Comparison of ENCODE assay signal across 8 cellular contexts in the genomic region with DNA sequence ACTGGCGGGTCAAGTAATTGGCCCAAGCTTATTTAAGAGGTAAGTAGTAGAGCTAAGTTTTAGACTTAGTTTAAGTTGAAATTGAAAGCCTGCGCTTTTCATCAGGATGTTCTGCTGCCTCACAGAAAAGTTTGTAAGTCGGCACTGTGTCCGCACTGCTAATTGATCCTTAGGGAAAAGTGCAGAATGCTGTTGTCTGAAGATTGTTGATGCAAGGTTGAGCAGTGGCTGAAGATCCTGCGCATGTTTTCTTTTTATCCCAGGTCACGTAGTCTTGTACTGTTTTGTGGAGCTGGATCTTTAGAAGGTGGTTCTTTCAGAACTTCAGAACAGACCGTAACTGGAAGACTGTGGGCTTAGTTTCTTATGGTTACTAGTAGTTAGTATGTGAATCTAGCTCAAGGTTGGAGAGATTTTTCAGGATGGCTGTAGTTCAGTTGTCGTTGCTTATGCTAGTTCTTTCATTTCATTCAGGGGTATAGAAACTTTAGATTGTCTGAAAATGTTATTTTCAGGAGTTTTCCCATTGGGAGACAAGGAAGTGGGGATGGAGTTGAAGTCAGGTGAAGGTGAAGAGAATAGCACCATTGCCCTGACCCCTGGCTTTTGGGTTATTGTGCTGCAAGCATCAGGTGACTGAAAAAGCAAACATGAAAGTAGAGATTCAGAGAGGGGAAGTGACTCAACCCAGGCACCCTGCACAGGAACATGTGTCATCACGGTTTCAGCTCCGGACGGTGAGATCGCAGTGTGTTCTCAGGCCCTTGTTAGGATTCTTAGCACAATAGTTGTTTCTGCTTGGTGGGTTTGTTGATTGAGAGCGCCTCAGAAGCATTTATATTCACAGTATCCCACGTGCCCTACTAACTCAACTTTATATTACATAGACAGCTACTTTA. TPM values are rescaled to one million over a fixed set of nuclear protein-coding genes. Genes with fewer than 3 reads are reported as not detected.
DNase-seq lines count a peak whose midpoint lies in the region; ATAC-seq, FAIRE-seq and TF ChIP-seq lines count a peak whose summit lies in the region.

No MANE protein-coding gene starts in this region.

- H3K27me3 Mint-ChIP-seq in T-helper 17 cell, result no peaks in the 10 kb centered on the region
- H3K27me3 Mint-ChIP-seq in astrocyte (ENCODE audit: low read depth, unreplicated experiment), result no peaks in the 10 kb centered on the region

- H3K27ac Mint-ChIP-seq in T-helper 17 cell, result peak overlapping the region; percentile 95
- H3K27ac Mint-ChIP-seq in astrocyte (ENCODE audit: unreplicated experiment), result peak overlapping the region; percentile 1

- H3K27ac ChIP-seq in DOHH2 (ENCODE audit: low read depth, low read length) (peak overlapping the region; percentile 82), astrocyte (ENCODE audit: low read depth, low read length) (peak overlapping the region; percentile 82), kidney (ENCODE audit: low read depth in 2 of 2, low read length in 2 of 2) (peak overlapping the region in 1 of 2 donors; percentile 45)

- ATAC-seq in GM21526 (IDR thresholded peaks at IDR 0.05; ENCODE audit: low FRiP score, unreplicated experiment) (peak; percentile 96), T-helper 17 cell (peak; percentile 97)

- peaks cover 6% of the 10 kb centered on the region; the same call in 1 of the 2 replicates for H3K9me3 ChIP-seq in DOHH2 (ENCODE audit: control insufficient read depth, insufficient read depth, low read length)
- H3K9me3 ChIP-seq in T-helper 17 cell (ENCODE audit: control insufficient read depth, low read length, poor library complexity, severe bottlenecking), result no peaks in the 10 kb centered on the region
- H3K9me3 ChIP-seq in astrocyte (ENCODE audit: insufficient read depth, low read depth, low read length), result no peaks in the 10 kb centered on the region
- no peaks in the 10 kb centered on the region for H3K9me3 ChIP-seq in kidney (ENCODE audit: control insufficient read depth in 1 of 2, low read length in 2 of 2)

- H2AFZ ChIP-seq in astrocyte (ENCODE audit: low read depth, low read length), result no peak overlapping the region

- FAIRE-seq in astrocyte (lab: Jason Lieb, UNC) (peak; percentile 50), kidney (lab: Jason Lieb, UNC) (no peak)

- no peaks in the 10 kb centered on the region for H3K27me3 ChIP-seq in DOHH2 (ENCODE audit: control insufficient read depth, low read length)
- H3K27me3 ChIP-seq in astrocyte (ENCODE audit: insufficient read depth, low read length), result no peaks in the 10 kb centered on the region

- peak overlapping the region; percentile 82 for H3K4me2 ChIP-seq in DOHH2 (ENCODE audit: low read length)
- peak overlapping the region; percentile 63 for H3K4me2 ChIP-seq in astrocyte (ENCODE audit: low read length)

- H3K4me3 ChIP-seq in DOHH2 (ENCODE audit: low read length) (peak overlapping the region; percentile 64), astrocyte (ENCODE audit: insufficient read depth, low read depth, low read length) (peak overlapping the region; percentile 24), kidney (ENCODE audit: low read length in 2 of 2) (no peak overlapping the region)

- H3K79me2 ChIP-seq in DOHH2 (ENCODE audit: control insufficient read depth, low read length) (peaks cover 99% of the 10 kb centered on the region), astrocyte (ENCODE audit: insufficient read depth, low read length) (peaks cover 94% of the 10 kb centered on the region)

- no peaks in the 10 kb centered on the region for H3K9me3 Mint-ChIP-seq in astrocyte (ENCODE audit: unreplicated experiment)

- DNase-seq in HT1080 (ENCODE audit: low read depth), result peak; percentile 98
- DNase-seq in T-helper 17 cell, result peak; percentile 41 to 57 (median 42)
- peak; percentile 90 for DNase-seq in astrocyte (ENCODE audit: low read depth)
- peak; percentile 89 for DNase-seq in kidney
- DNase-seq in stimulated activated CD4-positive, alpha-beta T cell treated with anti-CD3 and anti-CD28 coated beads, Interleukin-4, amount 100 ng/mL, for 4 hours, result peak; percentile 59 to 80
- DNase-seq in superior temporal gyrus (ENCODE audit: extremely low spot score), result no peak

- H3K9ac ChIP-seq in astrocyte (ENCODE audit: low read length), result peak overlapping the region; percentile 64
- H3K9ac ChIP-seq in kidney (ENCODE audit: low read length in 2 of 2), result no peak overlapping the region

- H3K36me3 ChIP-seq in DOHH2 (ENCODE audit: control insufficient read depth, low read length) (peaks cover 10% of the 10 kb centered on the region), astrocyte (ENCODE audit: insufficient read depth, low read length) (no peaks in the 10 kb centered on the region), kidney (ENCODE audit: control insufficient read depth in 1 of 2, insufficient read depth in 2 of 2, low read length in 2 of 2) (no peaks in the 10 kb centered on the region)

- peaks cover 5% of the 10 kb centered on the region; the same call in 1 of the 2 replicates for H3F3A ChIP-seq in DOHH2 (ENCODE audit: control insufficient read depth, insufficient read depth)

- H3K4me3 Mint-ChIP-seq in T-helper 17 cell (peak overlapping the region; percentile 76), astrocyte (ENCODE audit: unreplicated experiment) (peak overlapping the region; percentile 0)

- no peaks in the 10 kb centered on the region for H3K36me3 Mint-ChIP-seq in T-helper 17 cell (ENCODE audit: low read depth)
- no peaks in the 10 kb centered on the region for H3K36me3 Mint-ChIP-seq in astrocyte (ENCODE audit: low read depth, unreplicated experiment)

- H3K4me1 ChIP-seq in DOHH2 (ENCODE audit: control insufficient read depth, low read length), result peaks cover 94% of the 10 kb centered on the region
- H3K4me1 ChIP-seq in astrocyte (ENCODE audit: insufficient read depth, low read length), result peaks cover 32% of the 10 kb centered on the region
- peaks cover 6 to 15% of the 10 kb centered on the region in 2 donors for H3K4me1 ChIP-seq in kidney (ENCODE audit: control insufficient read depth in 1 of 2, insufficient read depth in 1 of 2, low read depth in 1 of 2, low read length in 2 of 2)

- TF ChIP-seq CTCF in DOHH2 (IDR thresholded peaks at IDR 0.05; ENCODE audit: low read depth, low read length, poor library complexity, severe bottlenecking) (peak; percentile 36), astrocyte (IDR thresholded peaks at IDR 0.05; ENCODE audit: insufficient read depth, low read depth, low read length) (no peak), kidney (IDR thresholded peaks at IDR 0.05; ENCODE audit: borderline replicate concordance, extremely low read depth, insufficient read depth) (no peak)

- H3K9me2 ChIP-seq in DOHH2 (replicated peaks; ENCODE audit: control insufficient read depth, low read length), result no peaks in the 10 kb centered on the region

- intact Hi-C loops in kidney (cut with DNase I), result no loop called here

- H4K20me1 ChIP-seq in DOHH2 (ENCODE audit: control insufficient read depth, insufficient read depth, low read depth, low read length) (no peaks in the 10 kb centered on the region), astrocyte (ENCODE audit: insufficient read depth, low read length) (peaks cover 10% of the 10 kb centered on the region)

- H3K4me1 Mint-ChIP-seq in T-helper 17 cell (peaks cover 52% of the 10 kb centered on the region), astrocyte (ENCODE audit: low read depth, unreplicated experiment) (peaks cover 60% of the 10 kb centered on the region)

RNA-seq across cellular contexts. Expression of a gene that starts 32.8 kb away (rescaled TPM):
- 26.2 and 29.7 TPM in 2 replicates for total RNA-seq in HT1080 (2014; rRNA removed; shearing (Covaris generic))
- polyA plus RNA-seq in HT1080 (2015; cell fraction: cytosol; rRNA removed), result 10.7 and 11.4 TPM in 2 replicates
- 51.3 and 55.0 TPM in 2 replicates for polyA plus RNA-seq in HT1080 (2015; cell fraction: nucleus; rRNA removed)
- total RNA-seq in T-helper 17 cell (100 to 1,000 TPM; 426 to 437 TPM), astrocyte (93.0 and 98.2 TPM in 2 replicates), kidney (174 TPM)
- 18.8 TPM for polyA plus RNA-seq in kidney (ENCODE audit: insufficient read depth, low read depth, low replicate concordance)

Comparison
In these comparisons a context has a peak if more than half of its experiments do, and no peak if none do; other contexts are left out.
1. H3K4me3 ChIP-seq: peak in DOHH2 (single experiment) and astrocyte (single experiment); none in kidney (0 of 2).